In genomic region chr6:97497713-97498331, GRCh38 we compare ENCODE assay signal across 8 cellular contexts.
A peak's percentile ranks its signal among the peaks of the same experiment; 100 is the strongest.
DNase-seq lines count a peak whose midpoint lies in the region; ATAC-seq and TF ChIP-seq lines count a peak whose summit lies in the region.

No MANE protein-coding gene starts in this region.

- H3K27me3 ChIP-seq in neural cell (ENCODE audit: insufficient read depth, low read depth, low read length) (no peaks in the 10 kb centered on the region), thoracic aorta (replicated peaks; ENCODE audit: insufficient read depth) (no peaks in the 10 kb centered on the region)

- peak; percentile 74 for TF ChIP-seq RAD21 in neural cell (conservative IDR thresholded peaks at IDR 0.05)

- H3F3A ChIP-seq in neural cell (ENCODE audit: insufficient read depth, low read length, poor library complexity, severe bottlenecking): no peaks in the 10 kb centered on the region

- H4K20me1 ChIP-seq in neural cell (ENCODE audit: insufficient read depth): no peaks in the 10 kb centered on the region

- no peak overlapping the region for H3K4me3 ChIP-seq in neural cell (ENCODE audit: low read length)
- no peak overlapping the region for H3K4me3 ChIP-seq in thoracic aorta

- TF ChIP-seq CTCF in neural cell (IDR thresholded peaks at IDR 0.05; ENCODE audit: poor library complexity, severe bottlenecking): peak; percentile 74
- peak; percentile 53 for TF ChIP-seq CTCF in thoracic aorta (IDR thresholded peaks at IDR 0.05)

- ATAC-seq in GM21825 (IDR thresholded peaks at IDR 0.05; ENCODE audit: unreplicated experiment) (peak; percentile 99), thoracic aorta (ENCODE audit: insufficient number of reproducible peaks, low FRiP score, low read depth) (no peak)

- no peak overlapping the region for H3K9ac ChIP-seq in neural cell (ENCODE audit: low read length)

- in situ Hi-C loops in G401 (cut with HindIII; ENCODE audit: low sequenced_read_pairs): no loop called here
- in situ Hi-C loops in KBM-7 (cut with MboI; ENCODE audit: low pct_unique_long_range_greater_than_20kb, low sequenced_read_pairs): no loop called here

- H3K4me1 ChIP-seq in thoracic aorta (ENCODE audit: control insufficient read depth in 1 of 2, low read depth in 2 of 2): no peaks in the 10 kb centered on the region

- no peak overlapping the region for H3K4me2 ChIP-seq in neural cell (ENCODE audit: low read length)

- H3K9me2 ChIP-seq in neural cell (ENCODE audit: insufficient read depth, low read length): no peaks in the 10 kb centered on the region

- H3K36me3 ChIP-seq in neural cell (ENCODE audit: insufficient read depth, low read length) (no peaks in the 10 kb centered on the region), thoracic aorta (no peaks in the 10 kb centered on the region)

- H3K79me2 ChIP-seq in neural cell (replicated peaks; ENCODE audit: insufficient read depth, low read length): no peaks in the 10 kb centered on the region

- no peak for TF ChIP-seq EP300 in neural cell (conservative IDR thresholded peaks at IDR 0.05; ENCODE audit: poor library complexity, severe bottlenecking)

- H2AFZ ChIP-seq in neural cell (ENCODE audit: low read depth, low read length): no peak overlapping the region

- H3K27ac ChIP-seq in neural cell (ENCODE audit: low read length) (no peak overlapping the region), thoracic aorta (no peak overlapping the region)

- H3K9me3 ChIP-seq in neural cell (ENCODE audit: low read length) (no peaks in the 10 kb centered on the region), thoracic aorta (no peaks in the 10 kb centered on the region)

- DNase-seq in G401 (ENCODE audit: low spot score): peak; percentile 76
- peak; percentile 48 for DNase-seq in KBM-7
- DNase-seq in OCI-M1 (lab: John Stamatoyannopoulos, UW): peak; percentile 88
- DNase-seq in activated T-cell treated with anti-CD3 and anti-CD28 coated beads for 48 hours (ENCODE audit: low read depth): peak; percentile 37
- peak; percentile 38 for DNase-seq in fibroblast of gingiva (ENCODE audit: low read depth)
- DNase-seq in thoracic aorta (ENCODE audit: low spot score): no peak

TF ChIP-seq in neural cell, 6 proteins besides CTCF, POLR2A, EP300 and RAD21:
- TF ChIP-seq TAF1 (IDR thresholded peaks at IDR 0.05; ENCODE audit: low read depth): no peak
- TF ChIP-seq SMC3 (conservative IDR thresholded peaks at IDR 0.05; ENCODE audit: poor library complexity): peak; percentile 78
TF ChIP-seq in neural cell: peak in this region for 1.
